ENCODE assay signal across 8 cellular contexts in genomic region chr7:135801045-135801693, GRCh38. TPM values are rescaled to one million over a fixed set of nuclear protein-coding genes. Genes with fewer than 3 reads are reported as not detected.
DNase-seq lines count a peak whose midpoint lies in the region; ATAC-seq, FAIRE-seq and TF ChIP-seq lines count a peak whose summit lies in the region.

No MANE protein-coding gene starts in this region.

- 26 to 31% methylated on average over 16 of the region's 16 CpGs for WGBS in pancreas, 2 donors

- no peak overlapping the region for H3K4me3 ChIP-seq in pancreas

- H3K27me3 ChIP-seq in pancreas = no peaks in the 10 kb centered on the region

- H3K9me3 Mint-ChIP-seq in activated CD8-positive, alpha-beta T cell treated with anti-CD3 and anti-CD28 coated beads for 36 hours = no peaks in the 10 kb centered on the region

- H3K9me3 ChIP-seq in pancreas = no peaks in the 10 kb centered on the region

- FAIRE-seq in pancreas (lab: Jason Lieb, UNC) = no peak

- H3K27ac Mint-ChIP-seq in activated CD8-positive, alpha-beta T cell treated with anti-CD3 and anti-CD28 coated beads for 36 hours = no peak overlapping the region

- no peaks in the 10 kb centered on the region for H3K36me3 ChIP-seq in pancreas

- no peak overlapping the region for H3K4me3 Mint-ChIP-seq in activated CD8-positive, alpha-beta T cell treated with anti-CD3 and anti-CD28 coated beads for 36 hours

- no peak overlapping the region for H3K27ac ChIP-seq in pancreas

- peak; percentile 76 for TF ChIP-seq CTCF in activated CD8-positive, alpha-beta T cell treated with anti-CD3 and anti-CD28 coated beads for 36 hours (IDR thresholded peaks at IDR 0.05)
- TF ChIP-seq CTCF in pancreas (IDR thresholded peaks at IDR 0.05) = peak; percentile 35 to 70 (median 56)

- CTCF ChIA-PET in activated CD8-positive, alpha-beta T cell treated with anti-CD3 and anti-CD28 coated beads for 36 hours (lab: Charles Lee) = interaction anchor here (0.6 to 2.9 kb wide), 26 partner anchors 10 to 670 kb away, joined by 3 to 44 read pairs (median 4); no protein-coding TSS in a partner anchor

- H3K36me3 Mint-ChIP-seq in activated CD8-positive, alpha-beta T cell treated with anti-CD3 and anti-CD28 coated beads for 36 hours (ENCODE audit: low read depth) = no peaks in the 10 kb centered on the region

- POLR2A ChIA-PET in activated CD8-positive, alpha-beta T cell treated with anti-CD3 and anti-CD28 coated beads for 36 hours (lab: Charles Lee) = no interaction called here

- peaks cover 0 to 4% (median 0%) of the 10 kb centered on the region in 3 donors for H3K4me1 ChIP-seq in pancreas

- peaks cover 9% of the 10 kb centered on the region for H3K27me3 Mint-ChIP-seq in activated CD8-positive, alpha-beta T cell treated with anti-CD3 and anti-CD28 coated beads for 36 hours

- DNase-seq in COR-L47 (lab: John Stamatoyannopoulos, UW) (peak; percentile 69), NCI-H2171 treated with DMSO at 0.1 percent for 48 hours (lab: John Stamatoyannopoulos, UW) (peak; percentile 80), globus pallidus (ENCODE audit: low spot score) (peak; percentile 58), pancreas (peak in 3 of 6 donors; percentile 25 to 37 (median 29))
- DNase-seq in activated CD8-positive, alpha-beta T cell treated with anti-CD3 and anti-CD28 coated beads for 36 hours = peak; percentile 22
- no peak for DNase-seq in activated CD8-positive, alpha-beta memory T cell treated with anti-CD3 and anti-CD28 coated beads, Interleukin-2, amount 50 U/mL, for 48 hours

- peaks cover 4% of the 10 kb centered on the region for H3K4me1 Mint-ChIP-seq in activated CD8-positive, alpha-beta T cell treated with anti-CD3 and anti-CD28 coated beads for 36 hours (ENCODE audit: low read depth)

- ATAC-seq in GM18520 (IDR thresholded peaks at IDR 0.05; ENCODE audit: unreplicated experiment) = peak; percentile 62
- peak; percentile 72 for ATAC-seq in HG03139 (IDR thresholded peaks at IDR 0.05; ENCODE audit: unreplicated experiment)
- peak; percentile 47 for ATAC-seq in activated CD8-positive, alpha-beta T cell treated with anti-CD3 and anti-CD28 coated beads for 36 hours
- peak; percentile 76 to 90 (median 86) for ATAC-seq in pancreas

- intact Hi-C loops in activated CD8-positive, alpha-beta T cell treated with anti-CD3 and anti-CD28 coated beads for 36 hours (cut with micrococcal nuclease) = loop anchor here (1.0 kb wide), 1 partner anchor 208 kb away; no protein-coding TSS in a partner anchor
- intact Hi-C loops in pancreas (cut with DNase I) = loop anchor here in 1 of 3 donors (5.0 kb wide), 1 partner anchor 211 kb away; no protein-coding TSS in a partner anchor

RNA-seq across cellular contexts. Expression of gene FAM180A, which starts 52.6 kb away (rescaled TPM):
- total RNA-seq in activated CD8-positive, alpha-beta T cell treated with anti-CD3 and anti-CD28 coated beads for 36 hours = not detected
- total RNA-seq in pancreas = under 1 TPM; 0.12 to 0.90 (median 0.35) TPM
- under 1 TPM; 0.11 to 0.12 TPM for polyA plus RNA-seq in pancreas
